Comparison of ENCODE assay signal across 22 cellular contexts in the genomic region with DNA sequence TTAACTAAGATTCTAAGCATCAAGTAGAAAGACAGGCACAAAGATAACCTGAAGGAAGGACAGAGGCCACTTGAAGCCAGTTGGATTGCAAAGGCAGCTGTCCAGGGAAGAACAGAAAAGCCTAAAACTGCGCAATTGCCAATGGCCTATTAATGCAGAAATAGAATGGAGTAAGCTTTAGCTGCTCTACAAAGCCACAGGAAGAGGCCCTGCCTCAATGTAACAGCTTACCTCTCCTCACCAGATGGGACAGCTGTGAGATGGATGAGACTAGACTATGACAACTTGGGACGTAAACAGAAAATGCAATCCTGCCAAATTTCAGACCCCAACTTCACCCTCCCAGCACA.
DNase-seq lines count a peak whose midpoint lies in the region; ATAC-seq, FAIRE-seq and TF ChIP-seq lines count a peak whose summit lies in the region.
"Had no signal": no experiment of that assay in that cellular context is flagged by ENCODE, and none has a peak within 500 bp of the region (broad histone marks: within the 10 kb centered on the region; RNA-seq: fewer than 3 reads in every experiment).

No MANE protein-coding gene starts in this region.

- H3K27ac Mint-ChIP-seq in activated T-helper 1 cell treated with anti-CD3 and anti-CD28 coated beads, Interleukin-12 subunit alpha, Interleukin-12 subunit beta, Interleukin-2, Interleukin-4 antibody, amounts not matched to agents 30 ng/mL and 10 ng/mL and 1 ng/mL, durations not matched to agents 14 hours and 24 hours and 36 hours = peak overlapping the region; percentile 29
- H3K27ac Mint-ChIP-seq: CD4-positive, CD25-positive, alpha-beta regulatory T cell had no signal

- intact Hi-C loops in activated T-helper 1 cell treated with anti-CD3 and anti-CD28 coated beads, Interleukin-12 subunit alpha, Interleukin-12 subunit beta, Interleukin-2, Interleukin-4 antibody, amounts not matched to agents 30 ng/mL and 10 ng/mL and 1 ng/mL, durations not matched to agents 14 hours and 24 hours and 36 hours (cut with micrococcal nuclease) = no loop called here
- intact Hi-C loops in gastrocnemius medialis (cut with DNase I; ENCODE audit: low total_unique reads) (no loop called here), left colon (cut with DNase I, micrococcal nuclease) (no loop called here)

- H3K27me3 Mint-ChIP-seq in activated T-helper 1 cell treated with anti-CD3 and anti-CD28 coated beads, Interleukin-12 subunit alpha, Interleukin-12 subunit beta, Interleukin-2, Interleukin-4 antibody, amounts not matched to agents 30 ng/mL and 10 ng/mL and 1 ng/mL, durations not matched to agents 14 hours and 24 hours and 36 hours (ENCODE audit: insufficient read depth) = no peaks in the 10 kb centered on the region
- H3K27me3 Mint-ChIP-seq: CD4-positive, CD25-positive, alpha-beta regulatory T cell had no signal

- peaks cover 9% of the 10 kb centered on the region for H3K36me3 Mint-ChIP-seq in activated T-helper 1 cell treated with anti-CD3 and anti-CD28 coated beads, Interleukin-12 subunit alpha, Interleukin-12 subunit beta, Interleukin-2, Interleukin-4 antibody, amounts not matched to agents 30 ng/mL and 10 ng/mL and 1 ng/mL, durations not matched to agents 14 hours and 24 hours and 36 hours (ENCODE audit: low read depth)

- no peak for DNase-seq in GM12891 (ENCODE audit: insufficient read length, low spot score)
- DNase-seq in activated T-helper 1 cell treated with anti-CD3 and anti-CD28 coated beads, Interleukin-12 subunit alpha, Interleukin-12 subunit beta, Interleukin-2, Interleukin-4 antibody, amounts not matched to agents 30 ng/mL and 10 ng/mL and 1 ng/mL, durations not matched to agents 14 hours and 24 hours and 36 hours (ENCODE audit: low spot score) = no peak
- no peak for DNase-seq in gastrocnemius medialis
- DNase-seq in effector memory CD4-positive, alpha-beta T cell = no peak
- no peak for DNase-seq in left colon
- DNase-seq: CD4-positive, CD25-positive, alpha-beta regulatory T cell; GM23248; Kasumi-1; NCI-H1048; NCI-H1436; NCI-H187 treated with DMSO at 0.1 percent for 48 hours; NCI-H2107; NCI-H2227 treated with DMSO at 0.1 percent for 48 hours; NCI-H510A treated with DMSO at 0.1 percent for 48 hours; NCI-H748 treated with DMSO at 0.1 percent for 48 hours; OCI-M1 had no signal

- ATAC-seq in gastrocnemius medialis (peak; percentile 27 to 46), left colon (no peak), HG03571 (IDR thresholded peaks at IDR 0.05; ENCODE audit: unreplicated experiment) (no peak)

- H3K36me3 ChIP-seq in HEK293 (ENCODE audit: control insufficient read depth in 2 of 2, insufficient read depth in 1 of 2, low read length in 2 of 2) (peaks cover 0 to 16% of the 10 kb centered on the region in 2 experiments; a peak in 1 of 3 replicates), gastrocnemius medialis (no peaks in the 10 kb centered on the region)
- H3K36me3 ChIP-seq in effector memory CD4-positive, alpha-beta T cell (ENCODE audit: control insufficient read depth, insufficient read depth, low read length) = no peaks in the 10 kb centered on the region
- H3K36me3 ChIP-seq: HAP-1, MG63, SJCRH30 had no signal

- H3K4me1 ChIP-seq in HEK293 (ENCODE audit: control insufficient read depth, insufficient read depth, low read length) = peaks cover 18% of the 10 kb centered on the region; the same call in 1 of the 2 replicates
- peaks cover 29 to 63% of the 10 kb centered on the region in 2 donors for H3K4me1 ChIP-seq in gastrocnemius medialis
- H3K4me1 ChIP-seq in effector memory CD4-positive, alpha-beta T cell (ENCODE audit: control insufficient read depth, insufficient read depth, low read length, poor library complexity, severe bottlenecking) = no peaks in the 10 kb centered on the region
- H3K4me1 ChIP-seq: SJCRH30 had no signal

- POLR2A ChIA-PET in HEK293 (lab: Yijun Ruan, JAX) = interaction anchor here (0.5 to 0.8 kb wide), 2 partner anchors 18 to 118 kb away, joined by 3 to 4 read pairs; no protein-coding TSS in a partner anchor

- no peak overlapping the region for H3K27ac ChIP-seq in HEK293 (ENCODE audit: extremely low read depth, low read depth, low read length)
- H3K27ac ChIP-seq in gastrocnemius medialis = peak overlapping the region; percentile 0 to 70 (median 46)
- H3K27ac ChIP-seq in effector memory CD4-positive, alpha-beta T cell (ENCODE audit: insufficient read depth, low read length, poor library complexity, severe bottlenecking) = no peak overlapping the region
- H3K27ac ChIP-seq: GM23248, SJCRH30 had no signal

- in situ Hi-C loops in gastrocnemius medialis (cut with MboI; ENCODE audit: low sequenced_read_pairs in 4 of 4) = no loop called here

- no peak overlapping the region for H3K4me3 ChIP-seq in HEK293 (ENCODE audit: low read depth, low read length)
- H3K4me3 ChIP-seq in gastrocnemius medialis = no peak overlapping the region
- H3K4me3 ChIP-seq in effector memory CD4-positive, alpha-beta T cell (ENCODE audit: insufficient read depth, low read depth, low read length, poor library complexity, severe bottlenecking) = no peak overlapping the region
- H3K4me3 ChIP-seq: GM23248, HAP-1, MG63, SJCRH30 had no signal

- H3K27me3 ChIP-seq in gastrocnemius medialis = no peaks in the 10 kb centered on the region
- H3K27me3 ChIP-seq in effector memory CD4-positive, alpha-beta T cell (replicated peaks; ENCODE audit: control insufficient read depth, insufficient read depth, low read length, poor library complexity, severe bottlenecking) = no peaks in the 10 kb centered on the region
- H3K27me3 ChIP-seq: MG63, SJCRH30 had no signal

- no peak for TF ChIP-seq POLR2A in GM12891 (IDR thresholded peaks at IDR 0.05; ENCODE audit: low read depth, low read length)
- no peak for TF ChIP-seq POLR2A in gastrocnemius medialis (IDR thresholded peaks at IDR 0.05)

- no peak for TF ChIP-seq CTCF in HEK293 (tag by site-specific recombination; IDR thresholded peaks at IDR 0.05)
- TF ChIP-seq CTCF in gastrocnemius medialis (IDR thresholded peaks at IDR 0.05 in 4 of 5, conservative IDR thresholded peaks at IDR 0.05 in 1 of 5) = no peak

- H3K9me3 ChIP-seq in HEK293 (ENCODE audit: control insufficient read depth, insufficient read depth, low read depth, low read length) = no peaks in the 10 kb centered on the region
- H3K9me3 ChIP-seq in gastrocnemius medialis = no peaks in the 10 kb centered on the region
- H3K9me3 ChIP-seq in effector memory CD4-positive, alpha-beta T cell (ENCODE audit: control insufficient read depth, low read length) = no peaks in the 10 kb centered on the region
- H3K9me3 ChIP-seq: HAP-1, MG63, SJCRH30 had no signal

- no peaks in the 10 kb centered on the region for H3K9me3 Mint-ChIP-seq in activated T-helper 1 cell treated with anti-CD3 and anti-CD28 coated beads, Interleukin-12 subunit alpha, Interleukin-12 subunit beta, Interleukin-2, Interleukin-4 antibody, amounts not matched to agents 30 ng/mL and 10 ng/mL and 1 ng/mL, durations not matched to agents 14 hours and 24 hours and 36 hours
- H3K9me3 Mint-ChIP-seq: CD4-positive, CD25-positive, alpha-beta regulatory T cell had no signal

- CTCF ChIA-PET in HEK293 (lab: Yijun Ruan, JAX) = no interaction called here

- H3K4me3 Mint-ChIP-seq in activated T-helper 1 cell treated with anti-CD3 and anti-CD28 coated beads, Interleukin-12 subunit alpha, Interleukin-12 subunit beta, Interleukin-2, Interleukin-4 antibody, amounts not matched to agents 30 ng/mL and 10 ng/mL and 1 ng/mL, durations not matched to agents 14 hours and 24 hours and 36 hours = no peak overlapping the region
- H3K4me3 Mint-ChIP-seq: CD4-positive, CD25-positive, alpha-beta regulatory T cell had no signal

- H3K4me1 Mint-ChIP-seq in activated T-helper 1 cell treated with anti-CD3 and anti-CD28 coated beads, Interleukin-12 subunit alpha, Interleukin-12 subunit beta, Interleukin-2, Interleukin-4 antibody, amounts not matched to agents 30 ng/mL and 10 ng/mL and 1 ng/mL, durations not matched to agents 14 hours and 24 hours and 36 hours (ENCODE audit: low read depth) = peaks cover 24% of the 10 kb centered on the region

- peak; percentile 33 for FAIRE-seq in GM12891 (lab: Jason Lieb, UNC)
- FAIRE-seq: RCC 7860 had no signal

TF ChIP-seq in GM12891, 5 proteins besides CTCF, POLR2A, EP300 and RAD21:
- TF ChIP-seq POLR2AphosphoS5 (IDR thresholded peaks at IDR 0.05; ENCODE audit: low read depth, low read length) = no peak

TF ChIP-seq in HEK293, 187 proteins besides CTCF, POLR2A, EP300 and RAD21:
- TF ChIP-seq, protein P1, sequence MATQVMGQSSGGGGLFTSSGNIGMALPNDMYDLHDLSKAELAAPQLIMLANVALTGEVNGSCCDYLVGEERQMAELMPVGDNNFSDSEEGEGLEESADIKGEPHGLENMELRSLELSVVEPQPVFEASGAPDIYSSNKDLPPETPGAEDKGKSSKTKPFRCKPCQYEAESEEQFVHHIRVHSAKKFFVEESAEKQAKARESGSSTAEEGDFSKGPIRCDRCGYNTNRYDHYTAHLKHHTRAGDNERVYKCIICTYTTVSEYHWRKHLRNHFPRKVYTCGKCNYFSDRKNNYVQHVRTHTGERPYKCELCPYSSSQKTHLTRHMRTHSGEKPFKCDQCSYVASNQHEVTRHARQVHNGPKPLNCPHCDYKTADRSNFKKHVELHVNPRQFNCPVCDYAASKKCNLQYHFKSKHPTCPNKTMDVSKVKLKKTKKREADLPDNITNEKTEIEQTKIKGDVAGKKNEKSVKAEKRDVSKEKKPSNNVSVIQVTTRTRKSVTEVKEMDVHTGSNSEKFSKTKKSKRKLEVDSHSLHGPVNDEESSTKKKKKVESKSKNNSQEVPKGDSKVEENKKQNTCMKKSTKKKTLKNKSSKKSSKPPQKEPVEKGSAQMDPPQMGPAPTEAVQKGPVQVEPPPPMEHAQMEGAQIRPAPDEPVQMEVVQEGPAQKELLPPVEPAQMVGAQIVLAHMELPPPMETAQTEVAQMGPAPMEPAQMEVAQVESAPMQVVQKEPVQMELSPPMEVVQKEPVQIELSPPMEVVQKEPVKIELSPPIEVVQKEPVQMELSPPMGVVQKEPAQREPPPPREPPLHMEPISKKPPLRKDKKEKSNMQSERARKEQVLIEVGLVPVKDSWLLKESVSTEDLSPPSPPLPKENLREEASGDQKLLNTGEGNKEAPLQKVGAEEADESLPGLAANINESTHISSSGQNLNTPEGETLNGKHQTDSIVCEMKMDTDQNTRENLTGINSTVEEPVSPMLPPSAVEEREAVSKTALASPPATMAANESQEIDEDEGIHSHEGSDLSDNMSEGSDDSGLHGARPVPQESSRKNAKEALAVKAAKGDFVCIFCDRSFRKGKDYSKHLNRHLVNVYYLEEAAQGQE (tag by site-specific recombination; IDR thresholded peaks at IDR 0.05) = 0 out of 2 replicates have a peak, but pooled peaks have one; percentile 16
- TF ChIP-seq ZFHX2 (tag by site-specific recombination; conservative IDR thresholded peaks at IDR 0.05) = no peak
- no peak for TF ChIP-seq ZNF211 (tag by site-specific recombination; IDR thresholded peaks at IDR 0.05; ENCODE audit: low read depth)
- no peak for TF ChIP-seq ZNF600 (tag by site-specific recombination; IDR thresholded peaks at IDR 0.05)

Comparison
In these comparisons a context has a peak if more than half of its experiments do, and no peak if none do; other contexts are left out.
1. H3K27ac ChIP-seq: peak in gastrocnemius medialis (4 of 4); none in HEK293 (single experiment) and effector memory CD4-positive, alpha-beta T cell (single experiment).
2. ATAC-seq: peak in gastrocnemius medialis (2 of 2); none in left colon (single experiment) and HG03571 (single experiment).